8 cellular contexts compared by ENCODE assay signal in genomic region chr10:78972947-78973900, GRCh38.
DNase-seq lines count a peak whose midpoint lies in the region; ATAC-seq and TF ChIP-seq lines count a peak whose summit lies in the region.

No MANE protein-coding gene starts in this region.

- TF ChIP-seq CTCF in AG10803 (conservative IDR thresholded peaks at IDR 0.05; ENCODE audit: low read length) (no peak), choroid plexus epithelial cell (conservative IDR thresholded peaks at IDR 0.05; ENCODE audit: low read depth, low read length) (no peak)

- H3K27ac Mint-ChIP-seq in activated CD4-positive, alpha-beta T cell treated with anti-CD3 and anti-CD28 coated beads for 36 hours: peak overlapping the region; percentile 77

- peak overlapping the region; percentile 58 for H3K4me3 ChIP-seq in AG10803 (ENCODE audit: low read length)
- peak overlapping the region; percentile 49 for H3K4me3 ChIP-seq in choroid plexus epithelial cell (ENCODE audit: low read depth, low read length)

- H3K4me1 Mint-ChIP-seq in activated CD4-positive, alpha-beta T cell treated with anti-CD3 and anti-CD28 coated beads for 36 hours: peaks cover 32% of the 10 kb centered on the region

- peaks cover 2% of the 10 kb centered on the region for H3K27me3 Mint-ChIP-seq in activated CD4-positive, alpha-beta T cell treated with anti-CD3 and anti-CD28 coated beads for 36 hours

- H3K4me3 Mint-ChIP-seq in activated CD4-positive, alpha-beta T cell treated with anti-CD3 and anti-CD28 coated beads for 36 hours: peak overlapping the region; percentile 58

- POLR2A ChIA-PET in activated CD4-positive, alpha-beta T cell treated with anti-CD3 and anti-CD28 coated beads for 36 hours (lab: Charles Lee): interaction anchor here (0.8 to 1.4 kb wide), 2 partner anchors 8 to 98 kb away, joined by 3 to 5 read pairs; no protein-coding TSS in a partner anchor

- intact Hi-C loops in activated CD4-positive, alpha-beta T cell treated with anti-CD3 and anti-CD28 coated beads for 36 hours (cut with DNase I, micrococcal nuclease): loop anchor here in 1 of 2 experiments (1.0 to 10.0 kb wide), 5 partner anchors 18 to 944 kb away; partner anchors contain the start of genes POLR3A and ZCCHC24

- no peaks in the 10 kb centered on the region for H3K36me3 Mint-ChIP-seq in activated CD4-positive, alpha-beta T cell treated with anti-CD3 and anti-CD28 coated beads for 36 hours (ENCODE audit: low read depth)

- CTCF ChIA-PET in activated CD4-positive, alpha-beta T cell treated with anti-CD3 and anti-CD28 coated beads for 36 hours (lab: Charles Lee): interaction anchor here (0.5 to 0.8 kb wide), 3 partner anchors 65 to 275 kb away, joined by 3 read pairs; no protein-coding TSS in a partner anchor

- no peaks in the 10 kb centered on the region for H3K9me3 Mint-ChIP-seq in activated CD4-positive, alpha-beta T cell treated with anti-CD3 and anti-CD28 coated beads for 36 hours (ENCODE audit: low read depth)

- DNase-seq in AG10803 (ENCODE audit: low read depth): peak; percentile 89
- peak; percentile 90 for DNase-seq in GM19238 (ENCODE audit: insufficient read length, low spot score)
- DNase-seq in NCI-H446 (lab: John Stamatoyannopoulos, UW): peak; percentile 35 to 83
- peak; percentile 86 for DNase-seq in activated CD4-positive, alpha-beta T cell treated with anti-CD3 and anti-CD28 coated beads for 36 hours
- DNase-seq in choroid plexus epithelial cell (ENCODE audit: low read depth): peak; percentile 96
- peak; percentile 89 for DNase-seq in kidney glomerular epithelial cell (lab: John Stamatoyannopoulos, UW)
- DNase-seq in stimulated activated CD4-positive, alpha-beta T cell treated with anti-CD3 and anti-CD28 coated beads, Interleukin-15, amount 100 ng/mL, for 24 hours: peak; percentile 76

- ATAC-seq in HG03378 (IDR thresholded peaks at IDR 0.05; ENCODE audit: unreplicated experiment): peak; percentile 84
- peak; percentile 63 for ATAC-seq in activated CD4-positive, alpha-beta T cell treated with anti-CD3 and anti-CD28 coated beads for 36 hours

Comparison
In these comparisons a context has a peak if more than half of its experiments do, and no peak if none do; other contexts are left out.
1. Peak in every context shown above with its lines: DNase-seq, ATAC-seq and H3K4me3 ChIP-seq.